ENCODE assay signal across 28 cellular contexts in the genomic region with DNA sequence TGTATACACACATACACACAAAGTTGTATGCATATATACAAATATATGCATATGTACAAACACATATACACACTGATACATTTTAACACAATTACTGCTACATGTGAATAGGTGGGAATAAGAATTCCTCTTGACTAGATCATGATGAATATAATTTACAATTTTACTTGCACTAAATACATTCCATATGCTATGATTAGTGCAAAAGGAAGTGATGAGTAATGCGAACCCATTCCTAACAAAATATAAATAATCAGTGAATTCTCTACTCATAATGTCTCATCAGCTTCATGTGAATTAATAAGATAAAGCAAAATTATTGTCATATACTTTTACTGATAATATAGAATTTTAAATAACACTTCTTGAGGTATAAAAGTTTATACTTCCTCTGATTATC.
DNase-seq lines count a peak whose midpoint lies in the region; ATAC-seq and TF ChIP-seq lines count a peak whose summit lies in the region.
"Had no signal": no experiment of that assay in that cellular context is flagged by ENCODE, and none has a peak within 500 bp of the region (broad histone marks: within the 10 kb centered on the region; RNA-seq: fewer than 3 reads in every experiment).

No MANE protein-coding gene starts in this region.

- 67 to 77% methylated on average over 1 of the region's 1 CpG for WGBS in aorta, 2 donors

- H3K79me2 ChIP-seq in ACC112 (ENCODE audit: control insufficient read depth, insufficient read depth, low read length, unreplicated experiment): no peaks in the 10 kb centered on the region

- H3K4me3 ChIP-seq in ACC112 (ENCODE audit: low read depth, low read length) (no peak overlapping the region), astrocyte of the spinal cord (ENCODE audit: low read depth, low read length) (no peak overlapping the region), aorta (ENCODE audit: low read length in 2 of 2) (no peak overlapping the region)
- H3K4me3 ChIP-seq: body of pancreas, mucosa of descending colon, ovary, thoracic aorta had no signal

- H3K27me3 ChIP-seq in ACC112 (ENCODE audit: insufficient read depth, low read length) (no peaks in the 10 kb centered on the region), aorta (ENCODE audit: control insufficient read depth in 1 of 2, insufficient read depth in 2 of 2, low read length in 1 of 2) (no peaks in the 10 kb centered on the region)
- H3K27me3 ChIP-seq: BE2C, body of pancreas, ovary had no signal

- H2AFZ ChIP-seq in ACC112 (ENCODE audit: low read length, unreplicated experiment): no peak overlapping the region

- H3K9me3 ChIP-seq in aorta (ENCODE audit: control insufficient read depth, low read length): no peaks in the 10 kb centered on the region
- H3K9me3 ChIP-seq: BE2C, body of pancreas, ovary, SK-N-SH, thoracic aorta had no signal

- intact Hi-C loops in aorta (cut with DNase I): no loop called here

- ATAC-seq in aorta (ENCODE audit: low FRiP score): no peak
- ATAC-seq: activated CD8-positive, alpha-beta T cell treated with anti-CD3 and anti-CD28 coated beads for 36 hours; body of pancreas; esophagus mucosa; mucosa of descending colon; T-helper 17 cell had no signal

- peaks cover 8% of the 10 kb centered on the region for H3K4me1 ChIP-seq in ACC112 (ENCODE audit: control insufficient read depth, insufficient read depth, low read length, unreplicated experiment)
- H3K4me1 ChIP-seq in aorta (ENCODE audit: control insufficient read depth in 1 of 2, insufficient read depth in 2 of 2, low read length in 2 of 2): no peaks in the 10 kb centered on the region
- H3K4me1 ChIP-seq: BE2C, body of pancreas had no signal

- DNase-seq in HS-5 (ENCODE audit: low read depth) (peak; percentile 39), astrocyte of the spinal cord (ENCODE audit: low read depth, low spot score) (peak; percentile 39), fibroblast of peridontal ligament (ENCODE audit: extremely low read depth) (peak; percentile 12), activated gamma-delta T cell treated with Interleukin-2 at 50 U/mL for 16 hours (no peak), aorta (no peak), NAMALWA (ENCODE audit: low spot score) (no peak), foreskin melanocyte (no peak)
- DNase-seq: activated CD8-positive, alpha-beta T cell treated with anti-CD3 and anti-CD28 coated beads for 36 hours; activated effector memory CD4-positive, alpha-beta T cell treated with Interleukin-2 at 50 U/mL for 16 hours; activated naive CD8-positive, alpha-beta T cell treated with anti-CD3 and anti-CD28 coated beads, Interleukin-2, amount 10 ng/mL, durations not matched to agents 7 days and 5 days; BE2C; body of pancreas; effector CD8-positive, alpha-beta T cell; glutamatergic neuron; H7; KG1; MM.1S; mucosa of descending colon; NCI-H1436; NCI-H2107; NCI-H446 treated with DMSO at 0.1 percent for 48 hours; ovary; SK-N-SH; small intestine; T-helper 17 cell had no signal

- no peaks in the 10 kb centered on the region for H3K36me3 ChIP-seq in ACC112 (ENCODE audit: insufficient read depth, low read length)
- no peaks in the 10 kb centered on the region for H3K36me3 ChIP-seq in aorta (ENCODE audit: control insufficient read depth in 1 of 2, insufficient read depth in 2 of 2, low read length in 1 of 2)
- H3K36me3 ChIP-seq: BE2C, ovary, thoracic aorta had no signal

- H3K27ac ChIP-seq in ACC112 (ENCODE audit: low read depth, low read length) (peak overlapping the region; percentile 42; the same call in 1 of the 2 replicates), aorta (ENCODE audit: low read depth in 1 of 2, low read length in 2 of 2) (no peak overlapping the region)
- H3K27ac ChIP-seq: body of pancreas, ovary, thoracic aorta had no signal

- TF ChIP-seq CTCF in astrocyte of the spinal cord (IDR thresholded peaks at IDR 0.05; ENCODE audit: low read depth, low read length): no peak

- in situ Hi-C loops in astrocyte of the spinal cord (cut with HindIII; ENCODE audit: low sequenced_read_pairs): no loop called here

Comparison
In these comparisons a context has a peak if more than half of its experiments do, and no peak if none do; other contexts are left out.
1. DNase-seq: peak in HS-5 (single experiment), astrocyte of the spinal cord (single experiment) and fibroblast of peridontal ligament (single experiment); none in activated gamma-delta T cell treated with Interleukin-2 at 50 U/mL for 16 hours (single experiment), aorta (0 of 2), NAMALWA (single experiment) and foreskin melanocyte (single experiment).